In genomic region chr6:24720131-24720603, GRCh38 we compare ENCODE assay signal across 8 cellular contexts. TPM values are rescaled to one million over a fixed set of nuclear protein-coding genes. Genes with fewer than 3 reads are reported as not detected.
DNase-seq lines count a peak whose midpoint lies in the region; ATAC-seq and TF ChIP-seq lines count a peak whose summit lies in the region.

No MANE protein-coding gene starts in this region.

- H3K27ac ChIP-seq in BLaER1: peak overlapping the region; percentile 96
- peak overlapping the region; percentile 92 to 99 (median 97) for H3K27ac ChIP-seq in gastroesophageal sphincter
- H3K27ac ChIP-seq in thoracic aorta: peak overlapping the region; percentile 100

- WGBS in gastroesophageal sphincter (ENCODE audit: low coverage in 1 of 2), 2 donors: 0% methylated on average over 3 of the region's 39 CpGs; no CpG with 5 or more reads in 1 of the 2 donors

- H3K4me1 ChIP-seq in BLaER1: peaks cover 47% of the 10 kb centered on the region
- peaks cover 2 to 48% (median 13%) of the 10 kb centered on the region in 3 donors for H3K4me1 ChIP-seq in gastroesophageal sphincter
- H3K4me1 ChIP-seq in thoracic aorta (ENCODE audit: control insufficient read depth in 1 of 2, low read depth in 2 of 2): peaks cover 27 to 28% of the 10 kb centered on the region in 2 donors

- peak overlapping the region; percentile 59 for H3K4me2 ChIP-seq in BLaER1

- H3K36me3 ChIP-seq in BLaER1: peaks cover 24% of the 10 kb centered on the region
- H3K36me3 ChIP-seq in H7 (replicated peaks; ENCODE audit: control insufficient read depth, insufficient read depth, low read length): peaks cover 11% of the 10 kb centered on the region
- peaks cover 0 to 9% of the 10 kb centered on the region in 2 donors for H3K36me3 ChIP-seq in gastroesophageal sphincter
- H3K36me3 ChIP-seq in thoracic aorta: peaks cover 4% of the 10 kb centered on the region

- H3K4me3 ChIP-seq in BLaER1: peak overlapping the region; percentile 95
- peak overlapping the region; percentile 99 for H3K4me3 ChIP-seq in H7 (ENCODE audit: insufficient read depth, low read depth, low read length)
- H3K4me3 ChIP-seq in gastroesophageal sphincter: peak overlapping the region; percentile 81 to 84
- peak overlapping the region; percentile 98 for H3K4me3 ChIP-seq in thoracic aorta

- no peak for TF ChIP-seq POLR2A in gastroesophageal sphincter (IDR thresholded peaks at IDR 0.05)

- peaks cover 45% of the 10 kb centered on the region for H4K20me1 ChIP-seq in BLaER1

- DNase-seq in H7 (peak; percentile 65), RKO (ENCODE audit: low spot score) (peak; percentile 58), activated gamma-delta T cell treated with Interleukin-2 at 50 U/mL for 16 hours (peak; percentile 71), omental fat pad (ENCODE audit: low spot score) (no peak), thoracic aorta (ENCODE audit: low spot score) (no peak)

- TF ChIP-seq CTCF in gastroesophageal sphincter (IDR thresholded peaks at IDR 0.05) (no peak), omental fat pad (IDR thresholded peaks at IDR 0.05) (no peak), thoracic aorta (IDR thresholded peaks at IDR 0.05) (no peak)

- TF ChIP-seq EP300 in gastroesophageal sphincter (IDR thresholded peaks at IDR 0.05): no peak

- no peaks in the 10 kb centered on the region; the same call in 1 of the 2 replicates for H3K9me3 ChIP-seq in BLaER1
- no peaks in the 10 kb centered on the region for H3K9me3 ChIP-seq in gastroesophageal sphincter
- no peaks in the 10 kb centered on the region for H3K9me3 ChIP-seq in thoracic aorta

- peak; percentile 10 for ATAC-seq in gastroesophageal sphincter
- ATAC-seq in omental fat pad (ENCODE audit: low FRiP score): peak; percentile 10
- peak; percentile 5 for ATAC-seq in thoracic aorta (ENCODE audit: insufficient number of reproducible peaks, low FRiP score, low read depth)
- no peak for ATAC-seq in HG03097 (IDR thresholded peaks at IDR 0.05; ENCODE audit: low FRiP score, unreplicated experiment)

- H3K27me3 ChIP-seq in BLaER1 (no peaks in the 10 kb centered on the region), H7 (ENCODE audit: control insufficient read depth, insufficient read depth, low read length) (no peaks in the 10 kb centered on the region), gastroesophageal sphincter (no peaks in the 10 kb centered on the region), thoracic aorta (replicated peaks; ENCODE audit: insufficient read depth) (no peaks in the 10 kb centered on the region)

- H3K9ac ChIP-seq in BLaER1: peak overlapping the region; percentile 99

RNA-seq across cellular contexts. Expression of gene C6orf62, which starts 1.2 kb away (rescaled TPM):
- total RNA-seq in H7 (2014; rRNA removed; shearing (Covaris generic)): 80.2 and 83.3 TPM in 2 replicates
- 10 to 100 TPM; 32.8 to 65.8 (median 45.2) TPM for total RNA-seq in gastroesophageal sphincter
- total RNA-seq in omental fat pad: 10 to 100 TPM; 54.4 to 81.3 (median 78.4) TPM
- total RNA-seq in thoracic aorta: 10 to 100 TPM; 37.6 to 72.2 TPM

RNA-seq across cellular contexts. Expression of gene ACOT13, which starts 53.3 kb away (rescaled TPM):
- total RNA-seq in H7 (2014; rRNA removed; shearing (Covaris generic)): 6.7 and 12.4 TPM in 2 replicates
- total RNA-seq in gastroesophageal sphincter: 1 to 10 TPM; 3.4 to 8.9 (median 6.8) TPM
- total RNA-seq in omental fat pad: 10 to 100 TPM in 1 of 4 donors, 1 to 10 TPM in 3; 5.8 to 10.4 (median 7.7) TPM
- total RNA-seq in thoracic aorta: 1 to 10 TPM; 2.5 to 5.8 TPM

RNA-seq across cellular contexts. Expression of gene TDP2, which starts 53.5 kb away (rescaled TPM):
- 15.6 and 15.7 TPM in 2 replicates for total RNA-seq in H7 (2014; rRNA removed; shearing (Covaris generic))
- total RNA-seq in gastroesophageal sphincter (10 to 100 TPM; 29.2 to 53.1 (median 42.2) TPM), omental fat pad (10 to 100 TPM; 24.0 to 40.2 (median 33.1) TPM), thoracic aorta (10 to 100 TPM; 31.1 to 40.3 TPM)

RNA-seq across cellular contexts. Expression of gene GMNN, which starts 54.6 kb away (rescaled TPM):
- total RNA-seq in H7 (2014; rRNA removed; shearing (Covaris generic)): 75.3 and 91.8 TPM in 2 replicates
- total RNA-seq in gastroesophageal sphincter (1 to 10 TPM; 2.7 to 9.7 (median 4.0) TPM), omental fat pad (10 to 100 TPM in 1 of 4 donors, 1 to 10 TPM in 3; 4.5 to 12.8 (median 7.4) TPM), thoracic aorta (1 to 10 TPM; 5.4 to 6.8 TPM)

Comparison
In these comparisons a context has a peak if more than half of its experiments do, and no peak if none do; other contexts are left out.
1. DNase-seq: peak in H7 (single experiment), RKO (single experiment) and activated gamma-delta T cell treated with Interleukin-2 at 50 U/mL for 16 hours (single experiment); none in omental fat pad (single experiment) and thoracic aorta (single experiment).
2. Peak in every context shown above with its lines, with median percentiles within 50 percentile points of each other: H3K27ac ChIP-seq and H3K4me3 ChIP-seq.